8 cellular contexts compared by ENCODE assay signal in genomic region chr17:47071172-47071571, GRCh38.
A peak's percentile ranks its signal among the peaks of the same experiment; 100 is the strongest.
DNase-seq lines count a peak whose midpoint lies in the region; ATAC-seq and TF ChIP-seq lines count a peak whose summit lies in the region.
"Not testable (repeated sequence)": the region's sequence is repeated elsewhere in the genome, so short reads cannot be mapped to it uniquely, and the experiment has no call there.

No MANE protein-coding gene starts in this region.

- peaks cover 23% of the 10 kb centered on the region for H3K36me3 Mint-ChIP-seq in T-helper 2 cell treated with Interferon-gamma antibody and Interleukin-4, amounts not matched to agents 5 μg/mL and 100 μg/mL, for 36 hours (ENCODE audit: low read depth)
- H3K36me3 Mint-ChIP-seq in activated CD8-positive, alpha-beta T cell treated with anti-CD3 and anti-CD28 coated beads, Interleukin-2, amount 10 ng/mL, durations not matched to agents 7 days and 5 days (ENCODE audit: low read depth), result peaks cover 20% of the 10 kb centered on the region
- peaks cover 10% of the 10 kb centered on the region for H3K36me3 Mint-ChIP-seq in activated naive CD8-positive, alpha-beta T cell treated with anti-CD3 and anti-CD28 coated beads for 36 hours
- H3K36me3 Mint-ChIP-seq in natural killer cell treated with Interleukin-12 subunit alpha and Interleukin-12 subunit beta and Interleukin-15 and Interleukin-18, amount 100 ng/mL, for 72 hours, result not testable (repeated sequence)

- peak overlapping the region; percentile 22 for H3K9ac ChIP-seq in Loucy (ENCODE audit: low read depth, low read length, poor library complexity, severe bottlenecking)

- not testable (repeated sequence) for H3K27me3 ChIP-seq in Loucy (ENCODE audit: insufficient read depth, low read length, poor library complexity, severe bottlenecking); heart right ventricle

- peaks cover 12% of the 10 kb centered on the region for H3K79me2 ChIP-seq in Loucy (ENCODE audit: insufficient read depth, low read length)

- not testable (repeated sequence) for H3K36me3 ChIP-seq in Loucy (ENCODE audit: insufficient read depth, low read length); heart right ventricle

- not testable (repeated sequence) for H3K9me2 ChIP-seq in Loucy (replicated peaks; ENCODE audit: low read depth, low read length)

- H3K27me3 Mint-ChIP-seq in T-helper 2 cell treated with Interferon-gamma antibody and Interleukin-4, amounts not matched to agents 5 μg/mL and 100 μg/mL, for 36 hours (ENCODE audit: low read depth); activated CD8-positive, alpha-beta T cell treated with anti-CD3 and anti-CD28 coated beads, Interleukin-2, amount 10 ng/mL, durations not matched to agents 7 days and 5 days (ENCODE audit: low read depth); activated naive CD8-positive, alpha-beta T cell treated with anti-CD3 and anti-CD28 coated beads for 36 hours; natural killer cell treated with Interleukin-12 subunit alpha and Interleukin-12 subunit beta and Interleukin-15 and Interleukin-18, amount 100 ng/mL, for 72 hours: not testable (repeated sequence)

- TF ChIP-seq CTCF in Loucy (conservative IDR thresholded peaks at IDR 0.05; ENCODE audit: low read length); heart right ventricle (IDR thresholded peaks at IDR 0.05): not testable (repeated sequence)

- peak overlapping the region; percentile 53 for H3K4me2 ChIP-seq in Loucy (ENCODE audit: low read depth, low read length, poor library complexity, severe bottlenecking)

- H3K9me3 ChIP-seq in Loucy (ENCODE audit: insufficient read depth, low read depth, low read length); heart right ventricle: not testable (repeated sequence)

- H4K20me1 ChIP-seq in Loucy (ENCODE audit: insufficient read depth, low read length, poor library complexity, severe bottlenecking), result not testable (repeated sequence)

- ATAC-seq in activated CD8-positive, alpha-beta T cell treated with anti-CD3 and anti-CD28 coated beads, Interleukin-2, amount 10 ng/mL, durations not matched to agents 7 days and 5 days; natural killer cell treated with Interleukin-12 subunit alpha and Interleukin-12 subunit beta and Interleukin-15 and Interleukin-18, amount 100 ng/mL, for 72 hours: not testable (repeated sequence)
- peak in 1 of 8 donors; percentile 28 for ATAC-seq in heart right ventricle

- WGBS in heart right ventricle, 2 donors, result 64 to 72% methylated on average over 2 of the region's 2 CpGs

- intact Hi-C loops in heart right ventricle (cut with DNase I), result not testable (repeated sequence)

- peak overlapping the region; percentile 31 for H3K4me3 Mint-ChIP-seq in T-helper 2 cell treated with Interferon-gamma antibody and Interleukin-4, amounts not matched to agents 5 μg/mL and 100 μg/mL, for 36 hours
- not testable (repeated sequence) for H3K4me3 Mint-ChIP-seq in activated CD8-positive, alpha-beta T cell treated with anti-CD3 and anti-CD28 coated beads, Interleukin-2, amount 10 ng/mL, durations not matched to agents 7 days and 5 days; activated naive CD8-positive, alpha-beta T cell treated with anti-CD3 and anti-CD28 coated beads for 36 hours; natural killer cell treated with Interleukin-12 subunit alpha and Interleukin-12 subunit beta and Interleukin-15 and Interleukin-18, amount 100 ng/mL, for 72 hours

- DNase-seq in CD1c-positive myeloid dendritic cell (ENCODE audit: extremely low spot score), result peak; percentile 25
- DNase-seq in T-helper 2 cell treated with Interferon-gamma antibody and Interleukin-4, amounts not matched to agents 5 μg/mL and 100 μg/mL, for 36 hours (ENCODE audit: low spot score); activated CD8-positive, alpha-beta T cell treated with anti-CD3 and anti-CD28 coated beads, Interleukin-2, amount 10 ng/mL, durations not matched to agents 7 days and 5 days; activated naive CD8-positive, alpha-beta T cell treated with anti-CD3 and anti-CD28 coated beads for 36 hours; heart right ventricle; natural killer cell treated with Interleukin-12 subunit alpha and Interleukin-12 subunit beta and Interleukin-15 and Interleukin-18, amount 100 ng/mL, for 72 hours (ENCODE audit: low spot score): not testable (repeated sequence)
- DNase-seq in ecto neural progenitor cell (ENCODE audit: low spot score), result peak; percentile 9

- not testable (repeated sequence) for H3K9me3 Mint-ChIP-seq in T-helper 2 cell treated with Interferon-gamma antibody and Interleukin-4, amounts not matched to agents 5 μg/mL and 100 μg/mL, for 36 hours; activated CD8-positive, alpha-beta T cell treated with anti-CD3 and anti-CD28 coated beads, Interleukin-2, amount 10 ng/mL, durations not matched to agents 7 days and 5 days (ENCODE audit: insufficient read depth); activated naive CD8-positive, alpha-beta T cell treated with anti-CD3 and anti-CD28 coated beads for 36 hours; natural killer cell treated with Interleukin-12 subunit alpha and Interleukin-12 subunit beta and Interleukin-15 and Interleukin-18, amount 100 ng/mL, for 72 hours

- H3K4me1 ChIP-seq in Loucy (ENCODE audit: insufficient read depth, low read length, poor library complexity, severe bottlenecking), result peaks cover 32% of the 10 kb centered on the region
- H3K4me1 ChIP-seq in heart right ventricle, result peaks cover 0 to 39% (median 11%) of the 10 kb centered on the region in 9 donors

- H3K4me1 Mint-ChIP-seq in T-helper 2 cell treated with Interferon-gamma antibody and Interleukin-4, amounts not matched to agents 5 μg/mL and 100 μg/mL, for 36 hours (ENCODE audit: low read depth), result peaks cover 31% of the 10 kb centered on the region
- H3K4me1 Mint-ChIP-seq in activated CD8-positive, alpha-beta T cell treated with anti-CD3 and anti-CD28 coated beads, Interleukin-2, amount 10 ng/mL, durations not matched to agents 7 days and 5 days (ENCODE audit: low read depth), result peaks cover 42% of the 10 kb centered on the region
- peaks cover 17% of the 10 kb centered on the region for H3K4me1 Mint-ChIP-seq in activated naive CD8-positive, alpha-beta T cell treated with anti-CD3 and anti-CD28 coated beads for 36 hours
- H3K4me1 Mint-ChIP-seq in natural killer cell treated with Interleukin-12 subunit alpha and Interleukin-12 subunit beta and Interleukin-15 and Interleukin-18, amount 100 ng/mL, for 72 hours (ENCODE audit: low read depth in 2 of 2), result peaks cover 25 to 28% of the 10 kb centered on the region in 2 donors

- H3K27ac Mint-ChIP-seq in T-helper 2 cell treated with Interferon-gamma antibody and Interleukin-4, amounts not matched to agents 5 μg/mL and 100 μg/mL, for 36 hours, result peak overlapping the region; percentile 49
- H3K27ac Mint-ChIP-seq in activated CD8-positive, alpha-beta T cell treated with anti-CD3 and anti-CD28 coated beads, Interleukin-2, amount 10 ng/mL, durations not matched to agents 7 days and 5 days, result peak overlapping the region; percentile 88
- peak overlapping the region; percentile 64 for H3K27ac Mint-ChIP-seq in activated naive CD8-positive, alpha-beta T cell treated with anti-CD3 and anti-CD28 coated beads for 36 hours
- peak overlapping the region; percentile 57 to 90 for H3K27ac Mint-ChIP-seq in natural killer cell treated with Interleukin-12 subunit alpha and Interleukin-12 subunit beta and Interleukin-15 and Interleukin-18, amount 100 ng/mL, for 72 hours

- H2AFZ ChIP-seq in Loucy (ENCODE audit: low read length), result peak overlapping the region; percentile 70; the same call in 1 of the 2 replicates

- H3K27ac ChIP-seq in heart right ventricle, result peak overlapping the region in 7 of 10 donors; percentile 14 to 67 (median 41)

- POLR2A ChIA-PET in activated CD8-positive, alpha-beta T cell treated with anti-CD3 and anti-CD28 coated beads, Interleukin-2, amount 10 ng/mL, durations not matched to agents 7 days and 5 days (lab: Charles Lee), result interaction anchor here (0.6 kb wide), 1 partner anchor 900 kb away, joined by 3 read pairs; no protein-coding TSS in a partner anchor

- CTCF ChIA-PET in activated CD8-positive, alpha-beta T cell treated with anti-CD3 and anti-CD28 coated beads, Interleukin-2, amount 10 ng/mL, durations not matched to agents 7 days and 5 days (lab: Charles Lee), result not testable (repeated sequence)

- H3F3A ChIP-seq in Loucy (ENCODE audit: low read depth), result not testable (repeated sequence)

- H3K4me3 ChIP-seq in Loucy (ENCODE audit: low read length, poor library complexity, severe bottlenecking), result peak overlapping the region; percentile 42
- H3K4me3 ChIP-seq in heart right ventricle, result not testable (repeated sequence)
